8 cellular contexts compared by ENCODE assay signal in genomic region chr7:29806131-29806792, GRCh38. TPM values are rescaled to one million over a fixed set of nuclear protein-coding genes. Genes with fewer than 3 reads are reported as not detected.
A peak's percentile ranks its signal among the peaks of the same experiment; 100 is the strongest.
DNase-seq lines count a peak whose midpoint lies in the region; ATAC-seq and TF ChIP-seq lines count a peak whose summit lies in the region.

Gene WIPF3 (plus strand): TSS chr7:29806508. CDS start chr7:29834725, 28,217 bp downstream.

- no peaks in the 10 kb centered on the region for H3K4me1 ChIP-seq in mesodermal cell (ENCODE audit: control insufficient read depth, insufficient read depth, low read length, poor library complexity, severe bottlenecking)
- H3K4me1 ChIP-seq in upper lobe of right lung: peaks cover 6% of the 10 kb centered on the region

- H3K27ac Mint-ChIP-seq in CD14-positive monocyte: no peak within 1 kb of the TSS

- H3K27me3 ChIP-seq in dorsolateral prefrontal cortex: peaks cover 0 to 47% (median 3%) of the 10 kb centered on the region in 45 donors
- H3K27me3 ChIP-seq in upper lobe of right lung: peaks cover 72% of the 10 kb centered on the region

- H3K9me3 ChIP-seq in mesodermal cell (ENCODE audit: control insufficient read depth, low read length): no peaks in the 10 kb centered on the region
- no peaks in the 10 kb centered on the region for H3K9me3 ChIP-seq in upper lobe of right lung

- WGBS in mesodermal cell (ENCODE audit: insufficient coverage in 2 of 2), 2 experiments: 5 to 6% methylated on average over 53 to 68 of the region's 77 CpGs

- intact Hi-C loops in CD14-positive monocyte (cut with micrococcal nuclease) (no loop called here), dorsolateral prefrontal cortex (cut with DNase I) (loop anchor here in 1 of 2 donors (5.0 kb wide), 1 partner anchor 111 kb away; no protein-coding TSS in a partner anchor), upper lobe of right lung (cut with DNase I) (no loop called here)

- H3K9me3 Mint-ChIP-seq in CD14-positive monocyte: peaks cover 0 to 10% (median 3%) of the 10 kb centered on the region in 7 donors

- H3K4me1 Mint-ChIP-seq in CD14-positive monocyte: peaks cover 15% of the 10 kb centered on the region

- H3K27me3 Mint-ChIP-seq in CD14-positive monocyte (ENCODE audit: low read depth in 3 of 3): peaks cover 76 to 79% (median 79%) of the 10 kb centered on the region in 3 donors

- H3K36me3 ChIP-seq in mesodermal cell (ENCODE audit: control insufficient read depth, insufficient read depth, low read length): no peaks in the 10 kb centered on the region
- no peaks in the 10 kb centered on the region for H3K36me3 ChIP-seq in upper lobe of right lung

- peak; percentile 58 for ATAC-seq in upper lobe of right lung
- ATAC-seq in HG03159 (IDR thresholded peaks at IDR 0.05; ENCODE audit: unreplicated experiment): no peak
- ATAC-seq in HG02852 (IDR thresholded peaks at IDR 0.05; ENCODE audit: unreplicated experiment): no peak

- H3K27ac ChIP-seq in dorsolateral prefrontal cortex (peak within 1 kb of the TSS in 40 of 59 donors; percentile 3 to 77 (median 54)), mesodermal cell (ENCODE audit: low read depth, low read length, severe bottlenecking) (no peak within 1 kb of the TSS), upper lobe of right lung (no peak within 1 kb of the TSS)

- H3K4me3 Mint-ChIP-seq in CD14-positive monocyte: peak within 1 kb of the TSS; percentile 60 to 86

- DNase-seq in CD14-positive monocyte (ENCODE audit: low spot score): no peak
- DNase-seq in LNCaP clone FGC (ENCODE audit: low read depth): no peak
- peak in 4 of 10 donors; percentile 7 to 59 (median 38) for DNase-seq in dorsolateral prefrontal cortex
- peak; percentile 68 for DNase-seq in upper lobe of right lung
- no peak for DNase-seq in midbrain (lab: John Stamatoyannopoulos, UW)

- peak within 1 kb of the TSS; percentile 19; the same call in 1 of the 2 replicates for H3K4me3 ChIP-seq in LNCaP clone FGC (ENCODE audit: low read depth, low read length)
- H3K4me3 ChIP-seq in dorsolateral prefrontal cortex: peak within 1 kb of the TSS; percentile 35 to 82 (median 63)
- peak within 1 kb of the TSS; percentile 45 for H3K4me3 ChIP-seq in mesodermal cell (ENCODE audit: extremely low read depth, insufficient read depth, low read length, poor library complexity, severe bottlenecking)
- peak within 1 kb of the TSS; percentile 41 for H3K4me3 ChIP-seq in upper lobe of right lung

- no peak for TF ChIP-seq CTCF in CD14-positive monocyte (IDR thresholded peaks at IDR 0.05)
- TF ChIP-seq CTCF in LNCaP clone FGC (IDR thresholded peaks at IDR 0.05; ENCODE audit: control insufficient read depth, extremely low read depth, insufficient read depth): 0 out of 2 replicates have a peak, but pooled peaks have one; percentile 1
- TF ChIP-seq CTCF in dorsolateral prefrontal cortex (IDR thresholded peaks at IDR 0.05 in 54 of 56, conservative IDR thresholded peaks at IDR 0.05 in 2 of 56; ENCODE audit: low read depth in 1 of 56, partially characterized antibody in 56 of 56): no peak
- TF ChIP-seq CTCF in upper lobe of right lung (IDR thresholded peaks at IDR 0.05): no peak

- peaks cover 0 to 12% of the 10 kb centered on the region in 2 donors for H3K36me3 Mint-ChIP-seq in CD14-positive monocyte

RNA-seq across cellular contexts. Expression of gene WIPF3, which starts in this region (rescaled TPM):
- polyA plus RNA-seq in CD14-positive monocyte: not detected
- 10 to 100 TPM in 119 of 120 experiments, 1 to 10 TPM in 1; 8.8 to 68.3 (median 38.0) TPM for total RNA-seq in dorsolateral prefrontal cortex
- polyA plus RNA-seq in mesodermal cell (2013, experiment 1 of 2): 2.4 TPM
- polyA plus RNA-seq in mesodermal cell (2013, experiment 2 of 2): 2.0 TPM
- total RNA-seq in upper lobe of right lung: 0.67 TPM

Comparison
In these comparisons a context has a peak if more than half of its experiments do, and no peak if none do; other contexts are left out.
1. Peak in DNase-seq, ATAC-seq and H3K4me3 ChIP-seq in upper lobe of right lung; RNA of the gene not detected or under 1 TPM.
2. H3K27ac ChIP-seq: peak in dorsolateral prefrontal cortex (40 of 59); none in mesodermal cell (single experiment) and upper lobe of right lung (single experiment).
3. Peak in every context shown above with its lines, with median percentiles within 50 percentile points of each other: H3K4me3 ChIP-seq.